Comparison of ENCODE assay signal across 9 cellular contexts in the genomic region with DNA sequence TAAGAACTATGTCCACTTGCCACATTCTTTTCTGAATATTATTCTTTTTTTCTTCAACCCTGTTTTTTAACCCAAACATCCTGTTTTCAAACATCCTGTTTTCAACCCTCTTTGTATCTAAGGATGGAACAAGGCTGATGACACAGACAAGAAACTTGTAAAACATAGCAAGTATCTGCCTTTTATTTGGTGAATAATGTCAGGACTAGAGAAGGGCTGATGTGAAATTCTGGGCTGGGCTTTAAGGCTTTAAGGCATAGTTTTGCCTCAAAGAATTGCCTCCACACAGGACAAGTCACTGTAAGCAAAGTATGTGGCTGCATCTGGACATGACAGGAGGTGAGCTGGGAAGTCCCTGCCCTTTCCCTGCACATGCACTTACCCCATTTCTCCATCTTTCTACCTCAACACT. TPM values are rescaled to one million over a fixed set of nuclear protein-coding genes. Genes with fewer than 3 reads are reported as not detected.
DNase-seq lines count a peak whose midpoint lies in the region; ATAC-seq and TF ChIP-seq lines count a peak whose summit lies in the region.
"Had no signal": no experiment of that assay in that cellular context is flagged by ENCODE, and none has a peak within 500 bp of the region (broad histone marks: within the 10 kb centered on the region; RNA-seq: fewer than 3 reads in every experiment).

No MANE protein-coding gene starts in this region.

- peak overlapping the region in 2 of 4 donors; percentile 4 to 6 for H3K4me3 Mint-ChIP-seq in CD4-positive, CD25-positive, alpha-beta regulatory T cell
- peak overlapping the region in 2 of 4 donors; percentile 13 to 42 for H3K4me3 Mint-ChIP-seq in IgD-negative memory B cell

- DNase-seq in CD4-positive, CD25-positive, alpha-beta regulatory T cell, result peak in 2 of 3 donors; percentile 31 to 57
- DNase-seq in esophagus squamous epithelium (lab: John Stamatoyannopoulos, UW), result no peak
- no peak for DNase-seq in HEK293T (ENCODE audit: extremely low spot score)
- DNase-seq in HT-29 (ENCODE audit: low spot score), result no peak
- no peak for DNase-seq in DMS 273 treated with DMSO at 0.1 percent for 48 hours (lab: John Stamatoyannopoulos, UW)
- no peak for DNase-seq in NAMALWA (ENCODE audit: low spot score)
- DNase-seq: pancreas had no signal

- intact Hi-C loops in esophagus squamous epithelium (cut with DNase I), result loop anchor here (5.0 kb wide), 1 partner anchor 394 kb away; no protein-coding TSS in a partner anchor

- peak overlapping the region; percentile 34 to 91 (median 72) for H3K27ac Mint-ChIP-seq in CD4-positive, CD25-positive, alpha-beta regulatory T cell
- H3K27ac Mint-ChIP-seq in IgD-negative memory B cell, result peak overlapping the region; percentile 5 to 19 (median 17)

- CTCF ChIA-PET in HEK293T (lab: Yijun Ruan, JAX), result no interaction called here

- TF ChIP-seq CTCF in esophagus squamous epithelium (IDR thresholded peaks at IDR 0.05), result no peak

- no peaks in the 10 kb centered on the region for H3K9me3 ChIP-seq in CD4-positive, CD25-positive, alpha-beta regulatory T cell (ENCODE audit: control insufficient read depth in 2 of 2, low read length in 2 of 2)
- no peaks in the 10 kb centered on the region for H3K9me3 ChIP-seq in esophagus squamous epithelium
- H3K9me3 ChIP-seq: pancreas had no signal

- peaks cover 10% of the 10 kb centered on the region for H3K4me1 ChIP-seq in CD4-positive, CD25-positive, alpha-beta regulatory T cell (ENCODE audit: control insufficient read depth, insufficient read depth, low read length, poor library complexity, severe bottlenecking)
- peaks cover 4 to 40% (median 10%) of the 10 kb centered on the region in 3 donors for H3K4me1 ChIP-seq in esophagus squamous epithelium
- H3K4me1 ChIP-seq: pancreas had no signal

- peaks cover 16 to 30% (median 26%) of the 10 kb centered on the region in 4 donors for H3K4me1 Mint-ChIP-seq in CD4-positive, CD25-positive, alpha-beta regulatory T cell
- peaks cover 27 to 48% (median 41%) of the 10 kb centered on the region in 3 donors for H3K4me1 Mint-ChIP-seq in IgD-negative memory B cell

- no peaks in the 10 kb centered on the region for H3K36me3 ChIP-seq in CD4-positive, CD25-positive, alpha-beta regulatory T cell (ENCODE audit: control insufficient read depth, insufficient read depth, low read length)
- no peaks in the 10 kb centered on the region for H3K36me3 ChIP-seq in esophagus squamous epithelium
- H3K36me3 ChIP-seq: pancreas had no signal

- peak overlapping the region; percentile 23 for H3K4me3 ChIP-seq in CD4-positive, CD25-positive, alpha-beta regulatory T cell (ENCODE audit: low read depth, low read length)
- no peak overlapping the region for H3K4me3 ChIP-seq in esophagus squamous epithelium
- H3K4me3 ChIP-seq: pancreas had no signal

- no peak overlapping the region for H3K27ac ChIP-seq in CD4-positive, CD25-positive, alpha-beta regulatory T cell (ENCODE audit: insufficient read depth, low read length, poor library complexity, severe bottlenecking)
- H3K27ac ChIP-seq in esophagus squamous epithelium, result peak overlapping the region; percentile 48 to 64 (median 55)
- H3K27ac ChIP-seq: pancreas had no signal

- no peak for TF ChIP-seq POLR2A in esophagus squamous epithelium (IDR thresholded peaks at IDR 0.05)

- H3K36me3 Mint-ChIP-seq in CD4-positive, CD25-positive, alpha-beta regulatory T cell, result peaks cover 3% of the 10 kb centered on the region
- H3K36me3 Mint-ChIP-seq in IgD-negative memory B cell, result no peaks in the 10 kb centered on the region

- H3K27me3 Mint-ChIP-seq in CD4-positive, CD25-positive, alpha-beta regulatory T cell, result no peaks in the 10 kb centered on the region
- no peaks in the 10 kb centered on the region for H3K27me3 Mint-ChIP-seq in IgD-negative memory B cell

- H3K9me3 Mint-ChIP-seq in CD4-positive, CD25-positive, alpha-beta regulatory T cell, result peaks cover 0 to 2% (median 0%) of the 10 kb centered on the region in 7 donors
- no peaks in the 10 kb centered on the region for H3K9me3 Mint-ChIP-seq in IgD-negative memory B cell

- ATAC-seq in CD4-positive, CD25-positive, alpha-beta regulatory T cell (ENCODE audit: low read depth in 2 of 2), result peak; percentile 16 to 45
- ATAC-seq in GM19324 (IDR thresholded peaks at IDR 0.05; ENCODE audit: low FRiP score, unreplicated experiment), result peak; percentile 40
- ATAC-seq: pancreas had no signal

- POLR2A ChIA-PET in HEK293T (lab: Yijun Ruan, JAX), result no interaction called here

- H3K27me3 ChIP-seq in CD4-positive, CD25-positive, alpha-beta regulatory T cell (ENCODE audit: control insufficient read depth, insufficient read depth, low read length), result peaks cover 1% of the 10 kb centered on the region
- H3K27me3 ChIP-seq in esophagus squamous epithelium, result no peaks in the 10 kb centered on the region
- H3K27me3 ChIP-seq: pancreas had no signal

TF ChIP-seq in HEK293T, 16 proteins besides CTCF, POLR2A, EP300 and RAD21:
- TF ChIP-seq HDGF (IDR thresholded peaks at IDR 0.05; ENCODE audit: borderline replicate concordance), result no peak
- TF ChIP-seq TARDBP (IDR thresholded peaks at IDR 0.05), result no peak
- TF ChIP-seq FOXA1 (IDR thresholded peaks at IDR 0.05), result no peak
- TF ChIP-seq FOXK2 (IDR thresholded peaks at IDR 0.05), result no peak
- TF ChIP-seq SP1 (IDR thresholded peaks at IDR 0.05), result no peak
- TF ChIP-seq, protein P1, sequence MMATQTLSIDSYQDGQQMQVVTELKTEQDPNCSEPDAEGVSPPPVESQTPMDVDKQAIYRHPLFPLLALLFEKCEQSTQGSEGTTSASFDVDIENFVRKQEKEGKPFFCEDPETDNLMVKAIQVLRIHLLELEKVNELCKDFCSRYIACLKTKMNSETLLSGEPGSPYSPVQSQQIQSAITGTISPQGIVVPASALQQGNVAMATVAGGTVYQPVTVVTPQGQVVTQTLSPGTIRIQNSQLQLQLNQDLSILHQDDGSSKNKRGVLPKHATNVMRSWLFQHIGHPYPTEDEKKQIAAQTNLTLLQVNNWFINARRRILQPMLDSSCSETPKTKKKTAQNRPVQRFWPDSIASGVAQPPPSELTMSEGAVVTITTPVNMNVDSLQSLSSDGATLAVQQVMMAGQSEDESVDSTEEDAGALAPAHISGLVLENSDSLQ (IDR thresholded peaks at IDR 0.05), result no peak
- TF ChIP-seq CTBP1 (IDR thresholded peaks at IDR 0.05; ENCODE audit: borderline replicate concordance), result no peak
- TF ChIP-seq BHLHE40 (IDR thresholded peaks at IDR 0.05; ENCODE audit: borderline replicate concordance), result no peak
- TF ChIP-seq LEF1 (IDR thresholded peaks at IDR 0.05; ENCODE audit: borderline replicate concordance), result no peak
- TF ChIP-seq ELF4 (IDR thresholded peaks at IDR 0.05), result no peak
- no peak for TF ChIP-seq ZNF384 (IDR thresholded peaks at IDR 0.05)
- TF ChIP-seq NFRKB (IDR thresholded peaks at IDR 0.05), result no peak

RNA-seq across cellular contexts. Expression of a gene that starts 42.5 kb away (rescaled TPM):
- 29.9 TPM for total RNA-seq in CD4-positive, CD25-positive, alpha-beta regulatory T cell
- 1 to 10 TPM; 5.0 to 8.8 (median 6.4) TPM for polyA plus RNA-seq in CD4-positive, CD25-positive, alpha-beta regulatory T cell
- 9.5 TPM for polyA plus RNA-seq in IgD-negative memory B cell
- 10 to 100 TPM; 15.4 to 37.2 (median 27.6) TPM for total RNA-seq in esophagus squamous epithelium
- total RNA-seq in HT-29 (2014; rRNA removed; shearing (Covaris generic)), result 8.9 and 11.6 TPM in 2 replicates

Comparison
In these comparisons a context has a peak if more than half of its experiments do, and no peak if none do; other contexts are left out.
1. DNase-seq: peak in CD4-positive, CD25-positive, alpha-beta regulatory T cell (2 of 3); none in esophagus squamous epithelium (single experiment), HEK293T (single experiment), HT-29 (single experiment), DMS 273 treated with DMSO at 0.1 percent for 48 hours (single experiment) and NAMALWA (single experiment).